ENCODE assay signal across 1 cellular context in the genomic region with DNA sequence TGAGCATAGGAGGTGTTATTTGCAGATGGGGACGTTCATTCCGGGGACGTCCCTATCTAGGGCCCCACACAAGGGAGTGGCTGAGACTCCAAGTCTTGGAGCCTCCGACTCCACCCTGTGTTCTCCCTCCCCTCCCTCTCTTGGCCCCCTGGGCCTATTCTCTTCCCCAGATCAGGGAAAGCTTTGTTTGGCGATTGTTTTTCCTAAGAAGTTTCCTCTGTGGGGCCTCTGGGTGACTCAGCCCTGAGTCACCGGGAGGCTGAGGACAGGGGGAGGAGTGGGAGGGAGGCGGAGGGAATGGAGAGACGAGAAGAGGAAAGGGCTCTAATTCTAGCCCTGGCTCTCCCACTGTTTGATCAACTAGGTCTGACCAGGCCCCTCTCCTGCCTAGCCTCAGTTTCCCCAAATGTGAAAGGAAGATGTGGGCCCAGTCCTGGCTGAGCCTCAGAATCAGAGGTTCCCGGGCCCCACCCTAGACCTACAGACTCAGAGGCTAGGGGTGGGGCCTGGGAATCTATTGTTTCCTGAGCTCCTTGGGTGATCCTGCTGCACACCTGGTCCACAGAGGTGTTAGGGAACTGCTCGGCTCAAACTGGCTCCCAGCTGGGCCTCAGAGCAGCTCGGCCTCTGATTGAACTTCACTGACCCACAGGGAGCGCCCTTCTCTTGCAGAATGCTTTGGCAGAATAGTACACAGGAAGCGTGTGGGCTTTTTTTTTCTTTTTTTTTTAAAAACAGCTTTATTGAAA.
A peak's percentile ranks its signal among the peaks of the same experiment; 100 is the strongest.
TF ChIP-seq lines count a peak whose summit lies in the region.

No MANE protein-coding gene starts in this region.

TF ChIP-seq in HepG2, 621 proteins besides CTCF, POLR2A, EP300 and RAD21 (continued from another document and continues in another):
- TF ChIP-seq, protein P1, sequence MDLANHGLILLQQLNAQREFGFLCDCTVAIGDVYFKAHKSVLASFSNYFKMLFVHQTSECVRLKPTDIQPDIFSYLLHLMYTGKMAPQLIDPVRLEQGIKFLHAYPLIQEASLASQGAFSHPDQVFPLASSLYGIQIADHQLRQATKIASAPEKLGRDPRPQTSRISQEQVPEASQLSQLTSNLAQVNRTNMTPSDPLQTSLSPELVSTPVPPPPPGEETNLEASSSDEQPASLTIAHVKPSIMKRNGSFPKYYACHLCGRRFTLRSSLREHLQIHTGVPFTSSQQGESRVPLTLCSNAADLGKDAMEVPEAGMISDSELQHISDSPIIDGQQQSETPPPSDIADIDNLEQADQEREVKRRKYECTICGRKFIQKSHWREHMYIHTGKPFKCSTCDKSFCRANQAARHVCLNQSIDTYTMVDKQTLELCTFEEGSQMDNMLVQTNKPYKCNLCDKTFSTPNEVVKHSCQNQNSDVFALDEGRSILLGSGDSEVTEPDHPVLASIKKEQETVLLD (CRISPR knock-in tag; IDR thresholded peaks at IDR 0.05; ENCODE audit: low read depth) = no peak
- TF ChIP-seq, protein P2, sequence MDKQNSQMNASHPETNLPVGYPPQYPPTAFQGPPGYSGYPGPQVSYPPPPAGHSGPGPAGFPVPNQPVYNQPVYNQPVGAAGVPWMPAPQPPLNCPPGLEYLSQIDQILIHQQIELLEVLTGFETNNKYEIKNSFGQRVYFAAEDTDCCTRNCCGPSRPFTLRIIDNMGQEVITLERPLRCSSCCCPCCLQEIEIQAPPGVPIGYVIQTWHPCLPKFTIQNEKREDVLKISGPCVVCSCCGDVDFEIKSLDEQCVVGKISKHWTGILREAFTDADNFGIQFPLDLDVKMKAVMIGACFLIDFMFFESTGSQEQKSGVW (CRISPR knock-in tag; IDR thresholded peaks at IDR 0.05; ENCODE audit: borderline replicate concordance) = no peak
- no peak for TF ChIP-seq CAMTA2 (CRISPR knock-in tag; IDR thresholded peaks at IDR 0.05; ENCODE audit: borderline replicate concordance)
- TF ChIP-seq HNRNPUL1 (IDR thresholded peaks at IDR 0.05; ENCODE audit: low read depth, low read length) = no peak
- TF ChIP-seq, protein P3, sequence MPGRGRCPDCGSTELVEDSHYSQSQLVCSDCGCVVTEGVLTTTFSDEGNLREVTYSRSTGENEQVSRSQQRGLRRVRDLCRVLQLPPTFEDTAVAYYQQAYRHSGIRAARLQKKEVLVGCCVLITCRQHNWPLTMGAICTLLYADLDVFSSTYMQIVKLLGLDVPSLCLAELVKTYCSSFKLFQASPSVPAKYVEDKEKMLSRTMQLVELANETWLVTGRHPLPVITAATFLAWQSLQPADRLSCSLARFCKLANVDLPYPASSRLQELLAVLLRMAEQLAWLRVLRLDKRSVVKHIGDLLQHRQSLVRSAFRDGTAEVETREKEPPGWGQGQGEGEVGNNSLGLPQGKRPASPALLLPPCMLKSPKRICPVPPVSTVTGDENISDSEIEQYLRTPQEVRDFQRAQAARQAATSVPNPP (CRISPR knock-in tag; IDR thresholded peaks at IDR 0.05) = no peak
- peak; percentile 55 for TF ChIP-seq RCOR2 (CRISPR knock-in tag; IDR thresholded peaks at IDR 0.05)
- TF ChIP-seq, protein P4, sequence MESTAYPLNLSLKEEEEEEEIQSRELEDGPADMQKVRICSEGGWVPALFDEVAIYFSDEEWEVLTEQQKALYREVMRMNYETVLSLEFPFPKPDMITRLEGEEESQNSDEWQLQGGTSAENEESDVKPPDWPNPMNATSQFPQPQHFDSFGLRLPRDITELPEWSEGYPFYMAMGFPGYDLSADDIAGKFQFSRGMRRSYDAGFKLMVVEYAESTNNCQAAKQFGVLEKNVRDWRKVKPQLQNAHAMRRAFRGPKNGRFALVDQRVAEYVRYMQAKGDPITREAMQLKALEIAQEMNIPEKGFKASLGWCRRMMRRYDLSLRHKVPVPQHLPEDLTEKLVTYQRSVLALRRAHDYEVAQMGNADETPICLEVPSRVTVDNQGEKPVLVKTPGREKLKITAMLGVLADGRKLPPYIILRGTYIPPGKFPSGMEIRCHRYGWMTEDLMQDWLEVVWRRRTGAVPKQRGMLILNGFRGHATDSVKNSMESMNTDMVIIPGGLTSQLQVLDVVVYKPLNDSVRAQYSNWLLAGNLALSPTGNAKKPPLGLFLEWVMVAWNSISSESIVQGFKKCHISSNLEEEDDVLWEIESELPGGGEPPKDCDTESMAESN (CRISPR knock-in tag; conservative IDR thresholded peaks at IDR 0.05) = no peak
- no peak for TF ChIP-seq HCFC1 (IDR thresholded peaks at IDR 0.05; ENCODE audit: low read depth, low read length)
- TF ChIP-seq, protein P5, sequence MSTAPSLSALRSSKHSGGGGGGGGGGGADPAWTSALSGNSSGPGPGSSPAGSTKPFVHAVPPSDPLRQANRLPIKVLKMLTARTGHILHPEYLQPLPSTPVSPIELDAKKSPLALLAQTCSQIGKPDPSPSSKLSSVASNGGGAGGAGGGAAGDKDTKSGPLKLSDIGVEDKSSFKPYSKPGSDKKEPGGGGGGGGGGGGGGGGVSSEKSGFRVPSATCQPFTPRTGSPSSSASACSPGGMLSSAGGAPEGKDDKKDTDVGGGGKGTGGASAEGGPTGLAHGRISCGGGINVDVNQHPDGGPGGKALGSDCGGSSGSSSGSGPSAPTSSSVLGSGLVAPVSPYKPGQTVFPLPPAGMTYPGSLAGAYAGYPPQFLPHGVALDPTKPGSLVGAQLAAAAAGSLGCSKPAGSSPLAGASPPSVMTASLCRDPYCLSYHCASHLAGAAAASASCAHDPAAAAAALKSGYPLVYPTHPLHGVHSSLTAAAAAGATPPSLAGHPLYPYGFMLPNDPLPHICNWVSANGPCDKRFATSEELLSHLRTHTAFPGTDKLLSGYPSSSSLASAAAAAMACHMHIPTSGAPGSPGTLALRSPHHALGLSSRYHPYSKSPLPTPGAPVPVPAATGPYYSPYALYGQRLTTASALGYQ (CRISPR knock-in tag; IDR thresholded peaks at IDR 0.05) = no peak
- TF ChIP-seq ZSCAN25 (CRISPR knock-in tag; IDR thresholded peaks at IDR 0.05) = no peak
- TF ChIP-seq, protein P6, sequence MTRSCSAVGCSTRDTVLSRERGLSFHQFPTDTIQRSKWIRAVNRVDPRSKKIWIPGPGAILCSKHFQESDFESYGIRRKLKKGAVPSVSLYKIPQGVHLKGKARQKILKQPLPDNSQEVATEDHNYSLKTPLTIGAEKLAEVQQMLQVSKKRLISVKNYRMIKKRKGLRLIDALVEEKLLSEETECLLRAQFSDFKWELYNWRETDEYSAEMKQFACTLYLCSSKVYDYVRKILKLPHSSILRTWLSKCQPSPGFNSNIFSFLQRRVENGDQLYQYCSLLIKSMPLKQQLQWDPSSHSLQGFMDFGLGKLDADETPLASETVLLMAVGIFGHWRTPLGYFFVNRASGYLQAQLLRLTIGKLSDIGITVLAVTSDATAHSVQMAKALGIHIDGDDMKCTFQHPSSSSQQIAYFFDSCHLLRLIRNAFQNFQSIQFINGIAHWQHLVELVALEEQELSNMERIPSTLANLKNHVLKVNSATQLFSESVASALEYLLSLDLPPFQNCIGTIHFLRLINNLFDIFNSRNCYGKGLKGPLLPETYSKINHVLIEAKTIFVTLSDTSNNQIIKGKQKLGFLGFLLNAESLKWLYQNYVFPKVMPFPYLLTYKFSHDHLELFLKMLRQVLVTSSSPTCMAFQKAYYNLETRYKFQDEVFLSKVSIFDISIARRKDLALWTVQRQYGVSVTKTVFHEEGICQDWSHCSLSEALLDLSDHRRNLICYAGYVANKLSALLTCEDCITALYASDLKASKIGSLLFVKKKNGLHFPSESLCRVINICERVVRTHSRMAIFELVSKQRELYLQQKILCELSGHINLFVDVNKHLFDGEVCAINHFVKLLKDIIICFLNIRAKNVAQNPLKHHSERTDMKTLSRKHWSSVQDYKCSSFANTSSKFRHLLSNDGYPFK (CRISPR knock-in tag; IDR thresholded peaks at IDR 0.05; ENCODE audit: borderline replicate concordance) = no peak
- no peak for TF ChIP-seq SOX6 (IDR thresholded peaks at IDR 0.05)
- TF ChIP-seq SOX6 (CRISPR knock-in tag; IDR thresholded peaks at IDR 0.05) = peak; percentile 98
- TF ChIP-seq ZNF180 (CRISPR knock-in tag; IDR thresholded peaks at IDR 0.05; ENCODE audit: borderline replicate concordance, low read depth) = no peak
- TF ChIP-seq MAZ (IDR thresholded peaks at IDR 0.05; ENCODE audit: borderline replicate concordance, low read depth, low read length) = peak; percentile 89
- 0 out of 2 replicates have a peak, but pooled peaks have one; percentile 26 for TF ChIP-seq MAZ (CRISPR knock-in tag; IDR thresholded peaks at IDR 0.05; ENCODE audit: low read depth)
- TF ChIP-seq, protein P7, sequence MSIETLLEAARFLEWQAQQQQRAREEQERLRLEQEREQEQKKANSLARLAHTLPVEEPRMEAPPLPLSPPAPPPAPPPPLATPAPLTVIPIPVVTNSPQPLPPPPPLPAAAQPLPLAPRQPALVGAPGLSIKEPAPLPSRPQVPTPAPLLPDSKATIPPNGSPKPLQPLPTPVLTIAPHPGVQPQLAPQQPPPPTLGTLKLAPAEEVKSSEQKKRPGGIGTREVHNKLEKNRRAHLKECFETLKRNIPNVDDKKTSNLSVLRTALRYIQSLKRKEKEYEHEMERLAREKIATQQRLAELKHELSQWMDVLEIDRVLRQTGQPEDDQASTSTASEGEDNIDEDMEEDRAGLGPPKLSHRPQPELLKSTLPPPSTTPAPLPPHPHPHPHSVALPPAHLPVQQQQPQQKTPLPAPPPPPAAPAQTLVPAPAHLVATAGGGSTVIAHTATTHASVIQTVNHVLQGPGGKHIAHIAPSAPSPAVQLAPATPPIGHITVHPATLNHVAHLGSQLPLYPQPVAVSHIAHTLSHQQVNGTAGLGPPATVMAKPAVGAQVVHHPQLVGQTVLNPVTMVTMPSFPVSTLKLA (IDR thresholded peaks at IDR 0.05) = no peak
- no peak for TF ChIP-seq NFYC (CRISPR knock-in tag; IDR thresholded peaks at IDR 0.05)
- TF ChIP-seq SKI (IDR thresholded peaks at IDR 0.05; ENCODE audit: partially characterized antibody) = no peak
- no peak for TF ChIP-seq HNRNPK (IDR thresholded peaks at IDR 0.05; ENCODE audit: low read depth, low read length, poor library complexity, severe bottlenecking)
- TF ChIP-seq SMC3 (IDR thresholded peaks at IDR 0.05; ENCODE audit: low read length) = no peak
- no peak for TF ChIP-seq ZNF550 (CRISPR knock-in tag; IDR thresholded peaks at IDR 0.05; ENCODE audit: borderline replicate concordance)
- no peak for TF ChIP-seq ZNF17 (CRISPR knock-in tag; IDR thresholded peaks at IDR 0.05)
- no peak for TF ChIP-seq HIVEP1 (CRISPR knock-in tag; IDR thresholded peaks at IDR 0.05)
- TF ChIP-seq FOXK1 (CRISPR knock-in tag; IDR thresholded peaks at IDR 0.05; ENCODE audit: borderline replicate concordance, low read depth) = peak; percentile 61; the same call in 1 of the 2 replicates
- TF ChIP-seq, protein P8, sequence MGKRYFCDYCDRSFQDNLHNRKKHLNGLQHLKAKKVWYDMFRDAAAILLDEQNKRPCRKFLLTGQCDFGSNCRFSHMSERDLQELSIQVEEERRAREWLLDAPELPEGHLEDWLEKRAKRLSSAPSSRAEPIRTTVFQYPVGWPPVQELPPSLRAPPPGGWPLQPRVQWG (CRISPR knock-in tag; IDR thresholded peaks at IDR 0.05; ENCODE audit: borderline replicate concordance, low read depth) = no peak
- TF ChIP-seq GABPA (IDR thresholded peaks at IDR 0.05; ENCODE audit: low read depth, low read length) = no peak
- TF ChIP-seq GABPA (CRISPR knock-in tag; IDR thresholded peaks at IDR 0.05; ENCODE audit: low read depth) = 0 out of 2 replicates have a peak, but pooled peaks have one; percentile 35
- no peak for TF ChIP-seq ZEB1 (IDR thresholded peaks at IDR 0.05; ENCODE audit: insufficient replicate concordance, low read depth)
- TF ChIP-seq, protein P9, sequence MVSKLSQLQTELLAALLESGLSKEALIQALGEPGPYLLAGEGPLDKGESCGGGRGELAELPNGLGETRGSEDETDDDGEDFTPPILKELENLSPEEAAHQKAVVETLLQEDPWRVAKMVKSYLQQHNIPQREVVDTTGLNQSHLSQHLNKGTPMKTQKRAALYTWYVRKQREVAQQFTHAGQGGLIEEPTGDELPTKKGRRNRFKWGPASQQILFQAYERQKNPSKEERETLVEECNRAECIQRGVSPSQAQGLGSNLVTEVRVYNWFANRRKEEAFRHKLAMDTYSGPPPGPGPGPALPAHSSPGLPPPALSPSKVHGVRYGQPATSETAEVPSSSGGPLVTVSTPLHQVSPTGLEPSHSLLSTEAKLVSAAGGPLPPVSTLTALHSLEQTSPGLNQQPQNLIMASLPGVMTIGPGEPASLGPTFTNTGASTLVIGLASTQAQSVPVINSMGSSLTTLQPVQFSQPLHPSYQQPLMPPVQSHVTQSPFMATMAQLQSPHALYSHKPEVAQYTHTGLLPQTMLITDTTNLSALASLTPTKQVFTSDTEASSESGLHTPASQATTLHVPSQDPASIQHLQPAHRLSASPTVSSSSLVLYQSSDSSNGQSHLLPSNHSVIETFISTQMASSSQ (IDR thresholded peaks at IDR 0.05; ENCODE audit: low read depth) = no peak
- TF ChIP-seq, protein P9 (CRISPR knock-in tag; IDR thresholded peaks at IDR 0.05; ENCODE audit: borderline replicate concordance) = no peak
- no peak for TF ChIP-seq MTF2 (CRISPR knock-in tag; IDR thresholded peaks at IDR 0.05; ENCODE audit: borderline replicate concordance)
- no peak for TF ChIP-seq ZFYVE20 (CRISPR knock-in tag; IDR thresholded peaks at IDR 0.05; ENCODE audit: borderline replicate concordance, low read depth)
- TF ChIP-seq MBNL3 (CRISPR knock-in tag; conservative IDR thresholded peaks at IDR 0.05) = no peak
- no peak for TF ChIP-seq BORCS8-MEF2B (CRISPR knock-in tag; IDR thresholded peaks at IDR 0.05)
